8 cellular contexts compared by ENCODE assay signal in genomic region chrX:152915541-152916241, GRCh38. TPM values are rescaled to one million over a fixed set of nuclear protein-coding genes. Genes with fewer than 3 reads are reported as not detected.
DNase-seq lines count a peak whose midpoint lies in the region; ATAC-seq, FAIRE-seq and TF ChIP-seq lines count a peak whose summit lies in the region.

No MANE protein-coding gene starts in this region.

- H3K27me3 ChIP-seq in GM23338 (ENCODE audit: insufficient read depth) (no peaks in the 10 kb centered on the region), KMS-11 (ENCODE audit: insufficient read depth, low read depth) (no peaks in the 10 kb centered on the region), keratinocyte (ENCODE audit: control insufficient read depth, extremely low read depth, insufficient read depth, low read length) (no peaks in the 10 kb centered on the region), uterus (no peaks in the 10 kb centered on the region)

- H3K4me2 ChIP-seq in GM23338 (no peak overlapping the region), KMS-11 (no peak overlapping the region), keratinocyte (ENCODE audit: control insufficient read depth, extremely low read depth, insufficient read depth, low read depth, low read length) (no peak overlapping the region)

- no peak for TF ChIP-seq POLR2A in uterus (IDR thresholded peaks at IDR 0.05)

- intact Hi-C loops in Right ventricle myocardium superior (cut with DNase I), result no loop called here
- intact Hi-C loops in Right ventricle myocardium inferior (cut with DNase I), result no loop called here
- intact Hi-C loops in uterus (cut with DNase I; ENCODE audit: low total_unique reads), result no loop called here

- TF ChIP-seq CTCF in GM23338 (conservative IDR thresholded peaks at IDR 0.05; ENCODE audit: low read depth in 2 of 2) (peak; percentile 66 to 68), KMS-11 (conservative IDR thresholded peaks at IDR 0.05; ENCODE audit: low read depth, low read length) (peak; percentile 56), WI38 (IDR thresholded peaks at IDR 0.05; ENCODE audit: low read depth, low read length) (peak; percentile 64), keratinocyte (optimal IDR thresholded peaks at IDR 0.05 in 1 of 3, IDR thresholded peaks at IDR 0.05 in 1 of 3, conservative IDR thresholded peaks at IDR 0.05 in 1 of 3; ENCODE audit: extremely low read depth in 1 of 3, insufficient read depth in 2 of 3, low read length in 3 of 3) (peak in 2 of 3 experiments; percentile 47 to 55), uterus (IDR thresholded peaks at IDR 0.05) (peak; percentile 19 to 49 (median 32))

- H3K27ac Mint-ChIP-seq in GM23338, result no peak overlapping the region

- H3K9me3 ChIP-seq in keratinocyte (ENCODE audit: control insufficient read depth, low read depth, low read length) (peaks cover under 1% of the 10 kb centered on the region), uterus (no peaks in the 10 kb centered on the region)

- H4K20me1 ChIP-seq in GM23338 (replicated peaks; ENCODE audit: insufficient read depth), result no peaks in the 10 kb centered on the region
- no peaks in the 10 kb centered on the region for H4K20me1 ChIP-seq in KMS-11 (ENCODE audit: insufficient read depth)
- H4K20me1 ChIP-seq in keratinocyte (ENCODE audit: control insufficient read depth, extremely low read depth, insufficient read depth, low read length), result no peaks in the 10 kb centered on the region

- no peak for FAIRE-seq in keratinocyte (lab: Jason Lieb, UNC)

- peaks cover 9% of the 10 kb centered on the region; the same call in 2 of the 3 replicates for H3K4me1 Mint-ChIP-seq in GM23338

- H3K9ac ChIP-seq in KMS-11 (no peak overlapping the region), keratinocyte (ENCODE audit: control insufficient read depth, extremely low read depth, insufficient read depth, low read length) (no peak overlapping the region)

- dilution Hi-C loops in keratinocyte (cut with MboI; ENCODE audit: extremely low pct_ligation_motif_present, low sequenced_read_pairs), result no loop called here

- H3K4me3 ChIP-seq in GM23338, result no peak overlapping the region
- H3K4me3 ChIP-seq in KMS-11 (IDR thresholded peaks at IDR 0.05; ENCODE audit: insufficient read depth, low read depth, low read length), result no peak overlapping the region
- no peak overlapping the region for H3K4me3 ChIP-seq in WI38 (ENCODE audit: low read depth, low read length)
- H3K4me3 ChIP-seq in keratinocyte (ENCODE audit: control insufficient read depth in 2 of 3, extremely low read depth in 1 of 3, insufficient read depth in 2 of 3, low read depth in 1 of 3, low read length in 3 of 3), result no peak overlapping the region
- H3K4me3 ChIP-seq in uterus, result no peak overlapping the region

- H3K9me2 ChIP-seq in GM23338 (ENCODE audit: insufficient read depth), result no peaks in the 10 kb centered on the region

- DNase-seq in Right ventricle myocardium superior (peak; percentile 42), Right ventricle myocardium inferior (ENCODE audit: missing footprints) (no peak), GM23338 (ENCODE audit: low spot score) (peak; percentile 67), keratinocyte (ENCODE audit: low read depth, low spot score) (no peak), uterus (peak; percentile 42 to 50)
- no peak for DNase-seq in stimulated activated naive CD4-positive, alpha-beta T cell treated with Interleukin-2 at 50 U/mL for 16 hours (lab: John Stamatoyannopoulos, UW)

- H2AFZ ChIP-seq in GM23338, result no peak overlapping the region
- H2AFZ ChIP-seq in KMS-11 (ENCODE audit: low read depth), result no peak overlapping the region
- H2AFZ ChIP-seq in keratinocyte (ENCODE audit: control insufficient read depth, low read length), result no peak overlapping the region

- no peaks in the 10 kb centered on the region for H3K9me1 ChIP-seq in keratinocyte (ENCODE audit: control insufficient read depth, extremely low read depth, insufficient read depth, low read length)

- H3K27me3 Mint-ChIP-seq in GM23338 (ENCODE audit: insufficient read depth, low read depth, poor library complexity), result peaks cover 5% of the 10 kb centered on the region

- H3K79me2 ChIP-seq in GM23338 (replicated peaks; ENCODE audit: insufficient read depth), result no peaks in the 10 kb centered on the region
- H3K79me2 ChIP-seq in KMS-11 (ENCODE audit: insufficient read depth, low read depth), result no peaks in the 10 kb centered on the region
- H3K79me2 ChIP-seq in keratinocyte (ENCODE audit: control insufficient read depth, insufficient read depth, low read length), result no peaks in the 10 kb centered on the region

- H3K36me3 ChIP-seq in GM23338 (ENCODE audit: insufficient read depth) (no peaks in the 10 kb centered on the region), KMS-11 (ENCODE audit: insufficient read depth) (no peaks in the 10 kb centered on the region), keratinocyte (ENCODE audit: control insufficient read depth in 2 of 2, extremely low read depth in 1 of 2, insufficient read depth in 2 of 2, low read length in 2 of 2) (peaks cover 2 to 3% of the 10 kb centered on the region in 2 experiments), uterus (no peaks in the 10 kb centered on the region)

- H3K27ac ChIP-seq in GM23338 (ENCODE audit: low read depth) (no peak overlapping the region), KMS-11 (no peak overlapping the region), keratinocyte (ENCODE audit: control insufficient read depth, insufficient read depth, low read length) (no peak overlapping the region), uterus (no peak overlapping the region)

- no peak overlapping the region for H3K4me3 Mint-ChIP-seq in GM23338

- no peaks in the 10 kb centered on the region for H3K4me1 ChIP-seq in GM23338 (ENCODE audit: insufficient read depth)
- no peaks in the 10 kb centered on the region for H3K4me1 ChIP-seq in KMS-11 (ENCODE audit: low read depth, poor library complexity, severe bottlenecking)
- no peaks in the 10 kb centered on the region for H3K4me1 ChIP-seq in keratinocyte (ENCODE audit: control insufficient read depth, extremely low read depth, insufficient read depth, low read length)
- no peaks in the 10 kb centered on the region for H3K4me1 ChIP-seq in uterus

- no peaks in the 10 kb centered on the region for H3F3A ChIP-seq in GM23338 (replicated peaks; ENCODE audit: low read depth)

- ATAC-seq in Right ventricle myocardium superior (ENCODE audit: poor library complexity) (peak; percentile 49), Right ventricle myocardium inferior (no peak), GM23338 (peak; percentile 74)

- H3K36me3 Mint-ChIP-seq in GM23338 (ENCODE audit: low read depth), result no peaks in the 10 kb centered on the region

- H3K9me3 Mint-ChIP-seq in GM23338, result no peaks in the 10 kb centered on the region

TF ChIP-seq in GM23338, 12 proteins besides CTCF, POLR2A, EP300 and RAD21 (continues in another document):
- TF ChIP-seq JUNB (IDR thresholded peaks at IDR 0.05; ENCODE audit: unreplicated experiment) (no peak), EZH2phosphoT487 (IDR thresholded peaks at IDR 0.05; ENCODE audit: unreplicated experiment) (no peak)
- TF ChIP-seq, protein P1, sequence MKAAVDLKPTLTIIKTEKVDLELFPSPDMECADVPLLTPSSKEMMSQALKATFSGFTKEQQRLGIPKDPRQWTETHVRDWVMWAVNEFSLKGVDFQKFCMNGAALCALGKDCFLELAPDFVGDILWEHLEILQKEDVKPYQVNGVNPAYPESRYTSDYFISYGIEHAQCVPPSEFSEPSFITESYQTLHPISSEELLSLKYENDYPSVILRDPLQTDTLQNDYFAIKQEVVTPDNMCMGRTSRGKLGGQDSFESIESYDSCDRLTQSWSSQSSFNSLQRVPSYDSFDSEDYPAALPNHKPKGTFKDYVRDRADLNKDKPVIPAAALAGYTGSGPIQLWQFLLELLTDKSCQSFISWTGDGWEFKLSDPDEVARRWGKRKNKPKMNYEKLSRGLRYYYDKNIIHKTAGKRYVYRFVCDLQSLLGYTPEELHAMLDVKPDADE (IDR thresholded peaks at IDR 0.05), result no peak

RNA-seq across cellular contexts. Expression of gene ZNF185, which starts 17.8 kb away (rescaled TPM):
- total RNA-seq in Right ventricle myocardium superior (1.6 TPM), Right ventricle myocardium inferior (1.9 TPM), uterus (10 to 100 TPM in 2 of 4 donors, 1 to 10 TPM in 2; 1.3 to 32.6 (median 12.1) TPM)
- 5.9 and 7.8 TPM in 2 replicates for total RNA-seq in GM23338 (2014; rRNA removed; shearing (Covaris generic))
- polyA plus RNA-seq in GM23338 (2016; fragmentation: Nextera tagmentation; extraction: Ambion mirVana) (2.7 and 2.9 TPM in 2 replicates), keratinocyte (48.6 to 73.2 TPM (median 55.6 TPM) in 3 replicates)
- polyA plus RNA-seq in keratinocyte (2011; ENCODE audit: low read depth), result 30.6 TPM
- polyA plus RNA-seq in keratinocyte (2011; cell fraction: cytosol; rRNA removed), result 36.5 and 56.8 TPM in 2 replicates
- 65.5 and 89.6 TPM in 2 replicates for polyA plus RNA-seq in keratinocyte (2011; cell fraction: nucleus; rRNA removed)
- 32.2 and 96.3 TPM in 2 replicates for polyA plus RNA-seq in keratinocyte (2012; ENCODE audit: low replicate concordance)
- polyA minus RNA-seq in keratinocyte, result 49.2 to 74.7 TPM (median 58.6 TPM) in 3 replicates
- 37.0 TPM for polyA minus RNA-seq in keratinocyte (2011; cell fraction: cytosol; rRNA and poly(A)+ RNA removed)
- polyA minus RNA-seq in keratinocyte (2011; cell fraction: nucleus; rRNA and poly(A)+ RNA removed), result 36.8 and 45.4 TPM in 2 replicates

Comparison
In these comparisons a context has a peak if more than half of its experiments do, and no peak if none do; other contexts are left out.
1. DNase-seq: peak in Right ventricle myocardium superior (single experiment), GM23338 (single experiment) and uterus (2 of 2); none in Right ventricle myocardium inferior (single experiment), keratinocyte (single experiment) and stimulated activated naive CD4-positive, alpha-beta T cell treated with Interleukin-2 at 50 U/mL for 16 hours (single experiment).
2. Peak in every context shown above with its lines, with median percentiles within 50 percentile points of each other: CTCF ChIP-seq.